ENCODE assay signal across 33 cellular contexts in the genomic region with DNA sequence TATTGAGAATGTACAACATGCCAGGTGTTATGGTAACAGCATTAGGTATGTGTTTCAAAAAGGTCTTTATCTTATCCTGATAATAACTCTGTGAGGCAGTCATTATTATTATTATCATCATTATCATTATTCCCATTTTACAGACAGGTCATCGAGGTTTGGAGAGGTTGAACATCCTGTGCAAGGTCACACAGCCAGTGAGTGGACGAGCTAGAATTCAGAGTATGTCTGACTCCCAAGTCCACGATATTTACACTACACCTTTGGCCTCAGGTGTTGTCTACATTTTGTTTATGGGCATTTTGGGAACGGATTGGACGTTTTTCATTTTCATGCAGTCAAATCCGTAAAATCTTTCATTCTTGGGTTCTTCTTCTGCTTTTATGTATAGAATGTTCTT. TPM values are rescaled to one million over a fixed set of nuclear protein-coding genes. Genes with fewer than 3 reads are reported as not detected.
"Had no signal": no experiment of that assay in that cellular context is flagged by ENCODE, and none has a peak within 500 bp of the region (broad histone marks: within the 10 kb centered on the region; RNA-seq: fewer than 3 reads in every experiment).

No MANE protein-coding gene starts in this region.

- H3K4me2 ChIP-seq: neural progenitor cell, smooth muscle cell had no signal

- H3K36me3 ChIP-seq: neural progenitor cell, ovary, spleen, suprapubic skin, tibial nerve, upper lobe of right lung, uterus had no signal

- H3K4me1 ChIP-seq: parathyroid adenoma, psoas muscle, uterus had no signal

- H2AFZ ChIP-seq: neural progenitor cell, parathyroid adenoma had no signal

- H3K9me3 ChIP-seq: ovary, psoas muscle, spleen, suprapubic skin, testis, tibial nerve, upper lobe of right lung, uterus had no signal

- H3K79me2 ChIP-seq: parathyroid adenoma had no signal

- H3K27ac Mint-ChIP-seq: naive thymus-derived CD4-positive, alpha-beta T cell; natural killer cell; nephron; neural progenitor cell; progenitor cell of endocrine pancreas; stimulated activated memory B cell treated with anti-CD40 and anti-IgM and Interleukin-4, amounts not matched to agents 10 μg/mL and 1 μg/mL and 100 μg/mL, for 72 hours; stimulated activated naive CD8-positive, alpha-beta T cell treated with anti-CD3 and anti-CD28 coated beads, Interleukin-15, amount 100 ng/mL, for 72 hours; type B pancreatic cell had no signal

- H3K4me3 Mint-ChIP-seq: naive thymus-derived CD4-positive, alpha-beta T cell; natural killer cell; nephron; neural progenitor cell; stimulated activated memory B cell treated with anti-CD40 and anti-IgM and Interleukin-4, amounts not matched to agents 10 μg/mL and 1 μg/mL and 100 μg/mL, for 72 hours; stimulated activated naive CD8-positive, alpha-beta T cell treated with anti-CD3 and anti-CD28 coated beads, Interleukin-15, amount 100 ng/mL, for 72 hours; type B pancreatic cell had no signal

- H3K36me3 Mint-ChIP-seq: naive thymus-derived CD4-positive, alpha-beta T cell; natural killer cell; neural progenitor cell; stimulated activated memory B cell treated with anti-CD40 and anti-IgM and Interleukin-4, amounts not matched to agents 10 μg/mL and 1 μg/mL and 100 μg/mL, for 72 hours; type B pancreatic cell had no signal

- H3K27ac ChIP-seq: neural progenitor cell, ovary, parathyroid adenoma, psoas muscle, spleen, suprapubic skin, testis, tibial nerve, upper lobe of right lung, uterus had no signal

- H3K9me3 Mint-ChIP-seq: naive thymus-derived CD4-positive, alpha-beta T cell; natural killer cell; nephron; neural progenitor cell; stimulated activated memory B cell treated with anti-CD40 and anti-IgM and Interleukin-4, amounts not matched to agents 10 μg/mL and 1 μg/mL and 100 μg/mL, for 72 hours; stimulated activated naive CD8-positive, alpha-beta T cell treated with anti-CD3 and anti-CD28 coated beads, Interleukin-15, amount 100 ng/mL, for 72 hours; type B pancreatic cell had no signal

- H3K27me3 Mint-ChIP-seq: stimulated activated memory B cell treated with anti-CD40 and anti-IgM and Interleukin-4, amounts not matched to agents 10 μg/mL and 1 μg/mL and 100 μg/mL, for 72 hours; type B pancreatic cell had no signal

- H3K27me3 ChIP-seq: neural progenitor cell, ovary, suprapubic skin, testis, tibial nerve, upper lobe of right lung, uterus had no signal

- ATAC-seq: naive thymus-derived CD4-positive, alpha-beta T cell; natural killer cell; psoas muscle; right cardiac atrium; sciatic nerve; stimulated activated memory B cell treated with anti-CD40 and anti-IgM and Interleukin-4, amounts not matched to agents 10 μg/mL and 1 μg/mL and 100 μg/mL, for 72 hours; stimulated activated naive CD8-positive, alpha-beta T cell treated with anti-CD3 and anti-CD28 coated beads, Interleukin-15, amount 100 ng/mL, for 72 hours; stimulated activated naive CD8-positive, alpha-beta T cell treated with anti-CD3 and anti-CD28 coated beads, Interleukin-15, Interleukin-2, amounts not matched to agents 100 U/mL and 50 U/mL, for 24 hours had no signal

- DNase-seq: naive thymus-derived CD4-positive, alpha-beta T cell; natural killer cell; occipital lobe; ovary; posterior cingulate gyrus; psoas muscle; right cardiac atrium; spleen; stimulated activated CD4-positive, alpha-beta T cell treated with anti-CD3 and anti-CD28 coated beads, Interleukin-12 subunit alpha, Interleukin-12 subunit beta, amount 100 ng/mL, for 4 hours; stimulated activated CD4-positive, alpha-beta T cell treated with anti-CD3 and anti-CD28 coated beads, Interleukin-1b, Interleukin-23, amount 100 ng/mL, for 48 hours; stimulated activated CD4-positive, alpha-beta T cell treated with anti-CD3 and anti-CD28 coated beads, Interleukin-4, amount 100 ng/mL, for 1 hour; stimulated activated CD4-positive, alpha-beta T cell treated with anti-CD3 and anti-CD28 coated beads, Interleukin-4, amount 100 ng/mL, for 4 hours; stimulated activated CD8-positive, alpha-beta memory T cell treated with anti-CD3 and anti-CD28 coated beads, Interleukin-4, amount 100 ng/mL, for 48 hours; stimulated activated naive CD4-positive, alpha-beta T cell; stimulated activated naive CD8-positive, alpha-beta T cell treated with anti-CD3 and anti-CD28 coated beads, Interleukin-15, amount 100 ng/mL, for 72 hours; stimulated activated naive CD8-positive, alpha-beta T cell treated with anti-CD3 and anti-CD28 coated beads, Interleukin-15, Interleukin-2, amounts not matched to agents 100 U/mL and 50 U/mL, for 24 hours; substantia nigra; testis; upper lobe of right lung; uterus had no signal

- H3K9ac ChIP-seq: neural progenitor cell, parathyroid adenoma had no signal

- H3K4me3 ChIP-seq: neural progenitor cell, ovary, psoas muscle, skin epidermis, smooth muscle cell, spleen, suprapubic skin, testis, tibial nerve, upper lobe of right lung, uterus had no signal

- H3K4me1 Mint-ChIP-seq: naive thymus-derived CD4-positive, alpha-beta T cell; natural killer cell; nephron; stimulated activated memory B cell treated with anti-CD40 and anti-IgM and Interleukin-4, amounts not matched to agents 10 μg/mL and 1 μg/mL and 100 μg/mL, for 72 hours; stimulated activated naive CD8-positive, alpha-beta T cell treated with anti-CD3 and anti-CD28 coated beads, Interleukin-15, amount 100 ng/mL, for 72 hours had no signal

RNA-seq across cellular contexts. Expression of gene GLDN, which starts 24.0 kb away (rescaled TPM):
- total RNA-seq: naive thymus-derived CD4-positive, alpha-beta T cell; natural killer cell; renal cortical epithelial cell had no signal
- polyA plus RNA-seq: naive thymus-derived CD4-positive, alpha-beta T cell had no signal

RNA-seq across cellular contexts. Expression of gene CYP19A1, which starts 27.0 kb away (rescaled TPM):
- total RNA-seq: natural killer cell, progenitor cell of endocrine pancreas, renal cortical epithelial cell, smooth muscle cell, uterus had no signal
- polyA plus RNA-seq: naive thymus-derived CD4-positive, alpha-beta T cell; neural cell; smooth muscle cell had no signal
